ENCODE assay signal across 18 cellular contexts in genomic region chr6:117706504-117706903, GRCh38. TPM values are rescaled to one million over a fixed set of nuclear protein-coding genes. Genes with fewer than 3 reads are reported as not detected.
A peak's percentile ranks its signal among the peaks of the same experiment; 100 is the strongest.
DNase-seq lines count a peak whose midpoint lies in the region; ATAC-seq and TF ChIP-seq lines count a peak whose summit lies in the region.
"Had no signal": no experiment of that assay in that cellular context is flagged by ENCODE, and none has a peak within 500 bp of the region (broad histone marks: within the 10 kb centered on the region; RNA-seq: fewer than 3 reads in every experiment).

No MANE protein-coding gene starts in this region.

- no peaks in the 10 kb centered on the region for H3K27me3 Mint-ChIP-seq in activated CD8-positive, alpha-beta T cell treated with anti-CD3 and anti-CD28 coated beads for 36 hours
- H3K27me3 Mint-ChIP-seq in activated CD8-positive, alpha-beta T cell treated with anti-CD3 and anti-CD28 coated beads, Interleukin-2, amount 10 ng/mL, durations not matched to agents 7 days and 5 days (ENCODE audit: low read depth), result no peaks in the 10 kb centered on the region
- no peaks in the 10 kb centered on the region for H3K27me3 Mint-ChIP-seq in activated naive CD8-positive, alpha-beta T cell
- H3K27me3 Mint-ChIP-seq: CD4-positive, CD25-positive, alpha-beta regulatory T cell had no signal

- peaks cover 35% of the 10 kb centered on the region for H3K79me2 ChIP-seq in OCI-LY3 (ENCODE audit: low read length)

- no peaks in the 10 kb centered on the region for H4K20me1 ChIP-seq in OCI-LY3 (ENCODE audit: insufficient read depth, low read length)

- H3K9me3 ChIP-seq in OCI-LY3 (ENCODE audit: insufficient read depth, low read length), result no peaks in the 10 kb centered on the region
- H3K9me3 ChIP-seq: SJSA1 had no signal

- peaks cover 47% of the 10 kb centered on the region for H3K36me3 ChIP-seq in OCI-LY3 (replicated peaks; ENCODE audit: low read depth, low read length)

- H3K36me3 Mint-ChIP-seq in activated CD8-positive, alpha-beta T cell treated with anti-CD3 and anti-CD28 coated beads for 36 hours (ENCODE audit: low read depth), result peaks cover 10% of the 10 kb centered on the region
- peaks cover 20% of the 10 kb centered on the region for H3K36me3 Mint-ChIP-seq in activated CD8-positive, alpha-beta T cell treated with anti-CD3 and anti-CD28 coated beads, Interleukin-2, amount 10 ng/mL, durations not matched to agents 7 days and 5 days (ENCODE audit: low read depth)
- H3K36me3 Mint-ChIP-seq in activated naive CD8-positive, alpha-beta T cell, result peaks cover 4% of the 10 kb centered on the region
- H3K36me3 Mint-ChIP-seq in stimulated activated effector memory CD8-positive, alpha-beta T cell treated with anti-CD3 and anti-CD28 coated beads, Interleukin-12 subunit alpha, Interleukin-12 subunit beta, amount 100 ng/mL, for 72 hours, result peaks cover 16% of the 10 kb centered on the region

- POLR2A ChIA-PET in activated CD8-positive, alpha-beta T cell treated with anti-CD3 and anti-CD28 coated beads for 36 hours (lab: Charles Lee), result interaction anchor here (1.2 kb wide), 1 partner anchor 13 kb away, joined by 3 read pairs; no protein-coding TSS in a partner anchor
- POLR2A ChIA-PET in activated CD8-positive, alpha-beta T cell treated with anti-CD3 and anti-CD28 coated beads, Interleukin-2, amount 10 ng/mL, durations not matched to agents 7 days and 5 days (lab: Charles Lee), result no interaction called here

- TF ChIP-seq CTCF in activated CD8-positive, alpha-beta T cell treated with anti-CD3 and anti-CD28 coated beads for 36 hours (IDR thresholded peaks at IDR 0.05), result no peak
- no peak for TF ChIP-seq CTCF in OCI-LY3 (IDR thresholded peaks at IDR 0.05; ENCODE audit: low read depth, low read length)

- H3K4me1 ChIP-seq in OCI-LY3 (ENCODE audit: low read length), result peaks cover 22% of the 10 kb centered on the region
- H3K4me1 ChIP-seq: SJSA1 had no signal

- peak overlapping the region; percentile 11; the same call in 1 of the 2 replicates for H3K9ac ChIP-seq in OCI-LY3 (ENCODE audit: low read length)

- no peaks in the 10 kb centered on the region for H3K4me1 Mint-ChIP-seq in activated CD8-positive, alpha-beta T cell treated with anti-CD3 and anti-CD28 coated beads for 36 hours (ENCODE audit: low read depth)
- no peaks in the 10 kb centered on the region for H3K4me1 Mint-ChIP-seq in activated CD8-positive, alpha-beta T cell treated with anti-CD3 and anti-CD28 coated beads, Interleukin-2, amount 10 ng/mL, durations not matched to agents 7 days and 5 days (ENCODE audit: low read depth)
- peaks cover 3% of the 10 kb centered on the region for H3K4me1 Mint-ChIP-seq in activated naive CD8-positive, alpha-beta T cell (ENCODE audit: low read depth)
- H3K4me1 Mint-ChIP-seq in stimulated activated effector memory CD8-positive, alpha-beta T cell treated with anti-CD3 and anti-CD28 coated beads, Interleukin-12 subunit alpha, Interleukin-12 subunit beta, amount 100 ng/mL, for 72 hours, result peaks cover 6% of the 10 kb centered on the region

- DNase-seq in activated CD8-positive, alpha-beta T cell treated with anti-CD3 and anti-CD28 coated beads for 36 hours, result no peak
- no peak for DNase-seq in activated CD8-positive, alpha-beta T cell treated with anti-CD3 and anti-CD28 coated beads, Interleukin-2, amount 10 ng/mL, durations not matched to agents 7 days and 5 days
- no peak for DNase-seq in stimulated activated naive CD4-positive, alpha-beta T cell (lab: John Stamatoyannopoulos, UW)
- DNase-seq in stimulated activated effector memory CD8-positive, alpha-beta T cell treated with anti-CD3 and anti-CD28 coated beads, Interleukin-12 subunit alpha, Interleukin-12 subunit beta, amount 100 ng/mL, for 72 hours (ENCODE audit: low spot score in 2 of 2), result no peak
- no peak for DNase-seq in nucleus accumbens (lab: John Stamatoyannopoulos, UW)
- DNase-seq: CD4-positive, CD25-positive, alpha-beta regulatory T cell; DMS79 treated with DMSO at 0.1 percent for 48 hours; GOT3; Karpas-422; NCI-H1436 treated with DMSO at 0.1 percent for 48 hours; NCI-H2081; NCI-H510A treated with DMSO at 0.1 percent for 48 hours had no signal

- peak overlapping the region; percentile 86 for H3K27ac ChIP-seq in OCI-LY3 (ENCODE audit: low read length)
- H3K27ac ChIP-seq: RWPE1, SJSA1 had no signal

- H3K27me3 ChIP-seq in OCI-LY3 (ENCODE audit: low read depth, low read length), result no peaks in the 10 kb centered on the region
- H3K27me3 ChIP-seq: SJSA1 had no signal

- CTCF ChIA-PET in activated CD8-positive, alpha-beta T cell treated with anti-CD3 and anti-CD28 coated beads for 36 hours (lab: Charles Lee), result interaction anchor here (0.6 kb wide), 1 partner anchor 17 kb away, joined by 3 read pairs; no protein-coding TSS in a partner anchor
- CTCF ChIA-PET in activated CD8-positive, alpha-beta T cell treated with anti-CD3 and anti-CD28 coated beads, Interleukin-2, amount 10 ng/mL, durations not matched to agents 7 days and 5 days (lab: Charles Lee), result no interaction called here

- H3K4me2 ChIP-seq in OCI-LY3 (ENCODE audit: low read length), result peak overlapping the region; percentile 65

- no peak overlapping the region for H3K4me3 ChIP-seq in OCI-LY3 (ENCODE audit: low read length)
- H3K4me3 ChIP-seq: SJSA1 had no signal

- H3K4me3 Mint-ChIP-seq in activated CD8-positive, alpha-beta T cell treated with anti-CD3 and anti-CD28 coated beads for 36 hours, result no peak overlapping the region
- no peak overlapping the region for H3K4me3 Mint-ChIP-seq in activated CD8-positive, alpha-beta T cell treated with anti-CD3 and anti-CD28 coated beads, Interleukin-2, amount 10 ng/mL, durations not matched to agents 7 days and 5 days
- H3K4me3 Mint-ChIP-seq in activated naive CD8-positive, alpha-beta T cell, result no peak overlapping the region
- no peak overlapping the region for H3K4me3 Mint-ChIP-seq in stimulated activated effector memory CD8-positive, alpha-beta T cell treated with anti-CD3 and anti-CD28 coated beads, Interleukin-12 subunit alpha, Interleukin-12 subunit beta, amount 100 ng/mL, for 72 hours
- H3K4me3 Mint-ChIP-seq: CD4-positive, CD25-positive, alpha-beta regulatory T cell had no signal

- no peaks in the 10 kb centered on the region for H3K9me3 Mint-ChIP-seq in activated CD8-positive, alpha-beta T cell treated with anti-CD3 and anti-CD28 coated beads for 36 hours
- no peaks in the 10 kb centered on the region for H3K9me3 Mint-ChIP-seq in activated CD8-positive, alpha-beta T cell treated with anti-CD3 and anti-CD28 coated beads, Interleukin-2, amount 10 ng/mL, durations not matched to agents 7 days and 5 days (ENCODE audit: insufficient read depth)
- H3K9me3 Mint-ChIP-seq in activated naive CD8-positive, alpha-beta T cell (ENCODE audit: low read depth), result no peaks in the 10 kb centered on the region
- no peaks in the 10 kb centered on the region for H3K9me3 Mint-ChIP-seq in stimulated activated effector memory CD8-positive, alpha-beta T cell treated with anti-CD3 and anti-CD28 coated beads, Interleukin-12 subunit alpha, Interleukin-12 subunit beta, amount 100 ng/mL, for 72 hours
- H3K9me3 Mint-ChIP-seq: CD4-positive, CD25-positive, alpha-beta regulatory T cell had no signal

- H2AFZ ChIP-seq in OCI-LY3 (ENCODE audit: low read depth, low read length), result no peak overlapping the region

- peak overlapping the region; percentile 5 for H3K27ac Mint-ChIP-seq in activated CD8-positive, alpha-beta T cell treated with anti-CD3 and anti-CD28 coated beads for 36 hours
- H3K27ac Mint-ChIP-seq in activated CD8-positive, alpha-beta T cell treated with anti-CD3 and anti-CD28 coated beads, Interleukin-2, amount 10 ng/mL, durations not matched to agents 7 days and 5 days, result no peak overlapping the region
- H3K27ac Mint-ChIP-seq in activated naive CD8-positive, alpha-beta T cell, result peak overlapping the region; percentile 22
- no peak overlapping the region for H3K27ac Mint-ChIP-seq in stimulated activated effector memory CD8-positive, alpha-beta T cell treated with anti-CD3 and anti-CD28 coated beads, Interleukin-12 subunit alpha, Interleukin-12 subunit beta, amount 100 ng/mL, for 72 hours
- H3K27ac Mint-ChIP-seq: CD4-positive, CD25-positive, alpha-beta regulatory T cell had no signal

- ATAC-seq in activated CD8-positive, alpha-beta T cell treated with anti-CD3 and anti-CD28 coated beads for 36 hours, result no peak
- ATAC-seq in activated CD8-positive, alpha-beta T cell treated with anti-CD3 and anti-CD28 coated beads, Interleukin-2, amount 10 ng/mL, durations not matched to agents 7 days and 5 days, result no peak
- ATAC-seq in esophagus mucosa, result no peak
- no peak for ATAC-seq in stimulated activated effector memory CD8-positive, alpha-beta T cell treated with anti-CD3 and anti-CD28 coated beads, Interleukin-12 subunit alpha, Interleukin-12 subunit beta, amount 100 ng/mL, for 72 hours
- ATAC-seq: HepG2 had no signal

- intact Hi-C loops in activated CD8-positive, alpha-beta T cell treated with anti-CD3 and anti-CD28 coated beads for 36 hours (cut with micrococcal nuclease), result no loop called here

RNA-seq across cellular contexts. Expression of gene NUS1, which starts 31.2 kb away (rescaled TPM):
- 10 to 100 TPM; 42.2 to 42.8 TPM for total RNA-seq in activated CD8-positive, alpha-beta T cell treated with anti-CD3 and anti-CD28 coated beads for 36 hours
- 10 to 100 TPM; 27.5 to 29.1 TPM for total RNA-seq in activated CD8-positive, alpha-beta T cell treated with anti-CD3 and anti-CD28 coated beads, Interleukin-2, amount 10 ng/mL, durations not matched to agents 7 days and 5 days
- total RNA-seq in esophagus mucosa, result 19.4 TPM

Comparison
In these comparisons a context has a peak if more than half of its experiments do, and no peak if none do; other contexts are left out.
1. H3K27ac Mint-ChIP-seq: peak in activated CD8-positive, alpha-beta T cell treated with anti-CD3 and anti-CD28 coated beads for 36 hours (single experiment) and activated naive CD8-positive, alpha-beta T cell (single experiment); none in activated CD8-positive, alpha-beta T cell treated with anti-CD3 and anti-CD28 coated beads, Interleukin-2, amount 10 ng/mL, durations not matched to agents 7 days and 5 days (single experiment) and stimulated activated effector memory CD8-positive, alpha-beta T cell treated with anti-CD3 and anti-CD28 coated beads, Interleukin-12 subunit alpha, Interleukin-12 subunit beta, amount 100 ng/mL, for 72 hours (single experiment).